In genomic region chr12:98644433-98644711, GRCh38 we compare ENCODE assay signal across 8 cellular contexts. TPM values are rescaled to one million over a fixed set of nuclear protein-coding genes. Genes with fewer than 3 reads are reported as not detected.
DNase-seq lines count a peak whose midpoint lies in the region; ATAC-seq and TF ChIP-seq lines count a peak whose summit lies in the region.

No MANE protein-coding gene starts in this region.

- TF ChIP-seq CTCF in HEK293 (tag by site-specific recombination; IDR thresholded peaks at IDR 0.05) (peak; percentile 78), chondrocyte (IDR thresholded peaks at IDR 0.05) (peak; percentile 54)

- peaks cover 51% of the 10 kb centered on the region for H3K4me1 Mint-ChIP-seq in chondrocyte (ENCODE audit: low read depth)

- peaks cover 17 to 18% of the 10 kb centered on the region in 2 experiments for H3K36me3 ChIP-seq in HEK293 (ENCODE audit: control insufficient read depth in 2 of 2, insufficient read depth in 1 of 2, low read length in 2 of 2)

- H3K9me3 Mint-ChIP-seq in chondrocyte (ENCODE audit: low read depth) = no peaks in the 10 kb centered on the region

- H3K4me1 ChIP-seq in HEK293 (ENCODE audit: control insufficient read depth, insufficient read depth, low read length) = no peaks in the 10 kb centered on the region

- DNase-seq in activated CD4-positive, CD25-positive, alpha-beta regulatory T cell (lab: John Stamatoyannopoulos, UW) = no peak
- DNase-seq in NCI-H69 (lab: John Stamatoyannopoulos, UW) (peak; percentile 73), chondrocyte (ENCODE audit: low spot score) (peak; percentile 91), mucosa of gallbladder (ENCODE audit: low spot score) (peak; percentile 13), middle frontal gyrus (ENCODE audit: extremely low spot score, low spot score) (no peak), DMS 273 (lab: John Stamatoyannopoulos, UW; ENCODE audit: unreplicated experiment) (no peak)

- ATAC-seq in activated CD4-positive, CD25-positive, alpha-beta regulatory T cell treated with anti-CD3 and anti-CD28 coated beads, Interleukin-2, amount 50 U/mL, for 24 hours = peak; percentile 2 to 10

- peaks cover 7% of the 10 kb centered on the region for H3K36me3 Mint-ChIP-seq in chondrocyte (ENCODE audit: low read depth)

- peak overlapping the region; percentile 97 for H3K27ac Mint-ChIP-seq in chondrocyte (ENCODE audit: unreplicated experiment)

- CTCF ChIA-PET in HEK293 (lab: Yijun Ruan, JAX) = interaction anchor here (0.7 to 1.6 kb wide), 6 partner anchors 16 to 1857 kb away, joined by 3 to 4 read pairs (median 3); no protein-coding TSS in a partner anchor

- H3K4me3 ChIP-seq in HEK293 (ENCODE audit: low read depth, low read length) = peak overlapping the region; percentile 96

- peak overlapping the region; percentile 96 for H3K4me3 Mint-ChIP-seq in chondrocyte (ENCODE audit: unreplicated experiment)

- H3K27me3 Mint-ChIP-seq in chondrocyte (ENCODE audit: low read depth) = no peaks in the 10 kb centered on the region

- no peaks in the 10 kb centered on the region for H3K9me3 ChIP-seq in HEK293 (ENCODE audit: control insufficient read depth, insufficient read depth, low read depth, low read length)

- peak overlapping the region; percentile 88 for H3K27ac ChIP-seq in HEK293 (ENCODE audit: extremely low read depth, low read depth, low read length)

- POLR2A ChIA-PET in HEK293 (lab: Yijun Ruan, JAX) = interaction anchor here (0.8 to 2.5 kb wide), 10 partner anchors 8 to 204 kb away, joined by 3 to 27 read pairs (median 4); partner anchors contain the start of gene SLC25A3

TF ChIP-seq in HEK293, 187 proteins besides CTCF, POLR2A, EP300 and RAD21 (continues in another document):
- TF ChIP-seq OSR2 (tag by site-specific recombination; IDR thresholded peaks at IDR 0.05) (peak; percentile 34; the same call in 1 of the 2 replicates), ZFP37 (tag by site-specific recombination; IDR thresholded peaks at IDR 0.05) (peak; percentile 80; the same call in 1 of the 2 replicates), SCRT2 (tag by site-specific recombination; IDR thresholded peaks at IDR 0.05) (peak; percentile 11; the same call in 1 of the 2 replicates), ZNF18 (tag by site-specific recombination; IDR thresholded peaks at IDR 0.05) (peak; percentile 39; the same call in 1 of the 2 replicates), ATF2 (tag by site-specific recombination; IDR thresholded peaks at IDR 0.05; ENCODE audit: low read depth) (no peak), ZNF501 (tag by site-specific recombination; IDR thresholded peaks at IDR 0.05) (peak; percentile 72), ZNF10 (tag by site-specific recombination; IDR thresholded peaks at IDR 0.05) (peak; percentile 80; the same call in 1 of the 2 replicates), ZNF610 (tag by site-specific recombination; IDR thresholded peaks at IDR 0.05; ENCODE audit: borderline replicate concordance) (0 out of 2 replicates have a peak, but pooled peaks have one; percentile 46), BCL11A (tag by site-specific recombination; IDR thresholded peaks at IDR 0.05; ENCODE audit: low read depth) (no peak), ZNF416 (tag by site-specific recombination; IDR thresholded peaks at IDR 0.05) (peak; percentile 97), IKZF3 (tag by site-specific recombination; IDR thresholded peaks at IDR 0.05) (0 out of 2 replicates have a peak, but pooled peaks have one; percentile 6), ZNF423 (tag by site-specific recombination; IDR thresholded peaks at IDR 0.05) (peak; percentile 45; the same call in 1 of the 2 replicates), ZNF623 (tag by site-specific recombination; IDR thresholded peaks at IDR 0.05) (no peak), ZNF473 (tag by site-specific recombination; IDR thresholded peaks at IDR 0.05) (no peak), GLIS2 (tag by site-specific recombination; IDR thresholded peaks at IDR 0.05) (peak; percentile 99), ZNF394 (tag by site-specific recombination; IDR thresholded peaks at IDR 0.05; ENCODE audit: borderline replicate concordance) (peak; percentile 51; the same call in 1 of the 2 replicates), ZIC2 (tag by site-specific recombination; IDR thresholded peaks at IDR 0.05) (peak; percentile 96), PATZ1 (tag by site-specific recombination; IDR thresholded peaks at IDR 0.05) (peak; percentile 85), ZBTB6 (tag by site-specific recombination; IDR thresholded peaks at IDR 0.05) (peak; percentile 47; the same call in 1 of the 2 replicates), ZSCAN30 (tag by site-specific recombination; IDR thresholded peaks at IDR 0.05) (peak; percentile 49; the same call in 1 of the 2 replicates), PRDM6 (tag by site-specific recombination; IDR thresholded peaks at IDR 0.05) (no peak), ZBTB48 (tag by site-specific recombination; IDR thresholded peaks at IDR 0.05) (peak; percentile 67), SP2 (tag by site-specific recombination; IDR thresholded peaks at IDR 0.05) (peak; percentile 73), ZNF292 (tag by site-specific recombination; IDR thresholded peaks at IDR 0.05; ENCODE audit: borderline replicate concordance, low read depth) (no peak), GLIS1 (tag by site-specific recombination; IDR thresholded peaks at IDR 0.05) (peak; percentile 80), FEZF1 (tag by site-specific recombination; IDR thresholded peaks at IDR 0.05) (peak; percentile 21; the same call in 1 of the 2 replicates), ZNF335 (tag by site-specific recombination; conservative IDR thresholded peaks at IDR 0.05) (peak; percentile 8)

RNA-seq across cellular contexts. Expression of gene IKBIP, which starts 0.2 kb away (rescaled TPM):
- total RNA-seq in chondrocyte (65.0 to 69.5 TPM (median 66.8 TPM) in 3 replicates), mucosa of gallbladder (9.7 TPM)

RNA-seq across cellular contexts. Expression of gene APAF1, which starts 0.7 kb away (rescaled TPM):
- total RNA-seq in chondrocyte = 19.2 to 26.7 TPM (median 21.8 TPM) in 3 replicates
- total RNA-seq in mucosa of gallbladder = 22.3 TPM

RNA-seq across cellular contexts. Expression of gene SLC25A3, which starts 50.9 kb away (rescaled TPM):
- total RNA-seq in chondrocyte (469 to 531 TPM (median 525 TPM) in 3 replicates), mucosa of gallbladder (399 TPM)

Comparison
In these comparisons a context has a peak if more than half of its experiments do, and no peak if none do; other contexts are left out.
1. DNase-seq: peak in NCI-H69 (single experiment), chondrocyte (single experiment) and mucosa of gallbladder (single experiment); none in activated CD4-positive, CD25-positive, alpha-beta regulatory T cell (0 of 4), middle frontal gyrus (single experiment) and DMS 273 (single experiment).